In genomic region chr18:32815881-32816280, GRCh38 we compare ENCODE assay signal across 20 cellular contexts. TPM values are rescaled to one million over a fixed set of nuclear protein-coding genes. Genes with fewer than 3 reads are reported as not detected.
"Had no signal": no experiment of that assay in that cellular context is flagged by ENCODE, and none has a peak within 500 bp of the region (broad histone marks: within the 10 kb centered on the region; RNA-seq: fewer than 3 reads in every experiment).

No MANE protein-coding gene starts in this region.

- H3K9me3 Mint-ChIP-seq: neural crest cell, type B pancreatic cell had no signal

- H3K27ac ChIP-seq: colonic mucosa, heart right ventricle, ovary had no signal

- H3K9me3 ChIP-seq: colonic mucosa, mucosa of descending colon, ovary had no signal

- H3K4me1 Mint-ChIP-seq: natural killer cell, neural crest cell had no signal

- H3K27me3 ChIP-seq: colonic mucosa, ovary had no signal

- H3K4me3 ChIP-seq: colonic mucosa, heart right ventricle, mucosa of descending colon, ovary had no signal

- H3K4me1 ChIP-seq: colonic mucosa, heart right ventricle had no signal

- H3K4me3 Mint-ChIP-seq: natural killer cell, neural crest cell, type B pancreatic cell had no signal

- H3K27me3 Mint-ChIP-seq: type B pancreatic cell had no signal

- ATAC-seq: esophagus mucosa, heart right ventricle, left lobe of liver, mucosa of descending colon, natural killer cell, right cardiac atrium had no signal

- H3K36me3 ChIP-seq: colonic mucosa, heart right ventricle, ovary had no signal

- DNase-seq: colonic mucosa; dermis blood vessel endothelial cell; heart right ventricle; hypothalamus; islet precursor cell; mammary epithelial cell; mucosa of descending colon; natural killer cell; nucleus accumbens; ovary; right cardiac atrium; small intestine; stimulated activated CD4-positive, alpha-beta T cell treated with anti-CD3 and anti-CD28 coated beads, Interleukin-12 subunit alpha, Interleukin-12 subunit beta, amount 100 ng/mL, for 4 hours; stimulated activated naive CD4-positive, alpha-beta T cell treated with Interleukin-2 at 50 U/mL for 16 hours had no signal

- H3K36me3 Mint-ChIP-seq: natural killer cell, type B pancreatic cell had no signal

- H3K27ac Mint-ChIP-seq: natural killer cell, type B pancreatic cell had no signal

RNA-seq across cellular contexts. Expression of gene KLHL14, which starts 43.1 kb away (rescaled TPM):
- total RNA-seq: fibroblast of lung, left lobe of liver, lower leg skin, mammary epithelial cell had no signal
- polyA plus RNA-seq: fibroblast of lung, mammary epithelial cell had no signal
